Comparison of ENCODE assay signal across 25 cellular contexts in genomic region chr3:146325170-146325569, GRCh38.
"Had no signal": no experiment of that assay in that cellular context is flagged by ENCODE, and none has a peak within 500 bp of the region (broad histone marks: within the 10 kb centered on the region; RNA-seq: fewer than 3 reads in every experiment).

No MANE protein-coding gene starts in this region.

- DNase-seq: dermis blood vessel endothelial cell; effector memory CD4-positive, alpha-beta T cell; foreskin keratinocyte; heart left ventricle; hippocampal formation; left cardiac atrium; left lung; lower lobe of right lung; natural killer cell; occipital lobe; ovary; spleen; stimulated activated CD4-positive, alpha-beta T cell treated with anti-CD3 and anti-CD28 coated beads, Interleukin-4, amount 100 ng/mL, for 4 hours; stimulated activated naive CD8-positive, alpha-beta T cell treated with anti-CD3 and anti-CD28 coated beads, Interleukin-15, Interleukin-2, amounts not matched to agents 100 U/mL and 50 U/mL, for 24 hours; substantia nigra; testis; tibial artery had no signal

- H3K4me3 ChIP-seq: coronary artery, esophagus muscularis mucosa, gastroesophageal sphincter, heart left ventricle, left lung, lower lobe of right lung, ovary, skin epidermis, spleen, testis, tibial artery had no signal

- H3K9me3 Mint-ChIP-seq: type B pancreatic cell had no signal

- H3K27me3 ChIP-seq: esophagus muscularis mucosa, foreskin keratinocyte, gastroesophageal sphincter, heart left ventricle, left lung, ovary, spleen, testis, tibial artery had no signal

- FAIRE-seq: endothelial cell of umbilical vein, islet of Langerhans had no signal

- H3K27ac ChIP-seq: coronary artery, esophagus muscularis mucosa, foreskin keratinocyte, gastroesophageal sphincter, left lung, lower lobe of right lung, ovary, skin epidermis, spleen, testis, tibial artery had no signal

- H3K27me3 Mint-ChIP-seq: stimulated activated memory B cell treated with anti-CD40 and anti-IgM and Interleukin-4, amounts not matched to agents 10 μg/mL and 1 μg/mL and 100 μg/mL, for 72 hours had no signal

- H3K36me3 Mint-ChIP-seq: natural killer cell; stimulated activated memory B cell treated with anti-CD40 and anti-IgM and Interleukin-4, amounts not matched to agents 10 μg/mL and 1 μg/mL and 100 μg/mL, for 72 hours; type B pancreatic cell had no signal

- H3K36me3 ChIP-seq: esophagus muscularis mucosa, gastroesophageal sphincter, heart left ventricle, left lung, lower lobe of right lung, ovary, spleen, tibial artery had no signal

- H3K4me3 Mint-ChIP-seq: natural killer cell; stimulated activated memory B cell treated with anti-CD40 and anti-IgM and Interleukin-4, amounts not matched to agents 10 μg/mL and 1 μg/mL and 100 μg/mL, for 72 hours; type B pancreatic cell had no signal

- H3K4me1 Mint-ChIP-seq: natural killer cell; stimulated activated memory B cell treated with anti-CD40 and anti-IgM and Interleukin-4, amounts not matched to agents 10 μg/mL and 1 μg/mL and 100 μg/mL, for 72 hours had no signal

- H3K27ac Mint-ChIP-seq: natural killer cell; stimulated activated memory B cell treated with anti-CD40 and anti-IgM and Interleukin-4, amounts not matched to agents 10 μg/mL and 1 μg/mL and 100 μg/mL, for 72 hours; type B pancreatic cell had no signal

- H3K4me1 ChIP-seq: foreskin keratinocyte, gastroesophageal sphincter, left lung, lower lobe of right lung, testis had no signal

- H3K9me3 ChIP-seq: esophagus muscularis mucosa, gastroesophageal sphincter, left lung, lower lobe of right lung, ovary, spleen, testis, tibial artery had no signal

- ATAC-seq: foreskin keratinocyte; gastroesophageal sphincter; left lung; lower lobe of right lung; natural killer cell; stimulated activated memory B cell treated with anti-CD40 and anti-IgM and Interleukin-4, amounts not matched to agents 10 μg/mL and 1 μg/mL and 100 μg/mL, for 72 hours; stimulated activated naive CD8-positive, alpha-beta T cell treated with anti-CD3 and anti-CD28 coated beads, Interleukin-15, Interleukin-2, amounts not matched to agents 100 U/mL and 50 U/mL, for 24 hours had no signal
